Comparison of ENCODE assay signal across 17 cellular contexts in genomic region chr4:172762902-172763301, GRCh38.
DNase-seq lines count a peak whose midpoint lies in the region; ATAC-seq, FAIRE-seq and TF ChIP-seq lines count a peak whose summit lies in the region.
"Had no signal": no experiment of that assay in that cellular context is flagged by ENCODE, and none has a peak within 500 bp of the region (broad histone marks: within the 10 kb centered on the region; RNA-seq: fewer than 3 reads in every experiment).

No MANE protein-coding gene starts in this region.

- peak overlapping the region; percentile 1 for H3K27ac Mint-ChIP-seq in progenitor cell of endocrine pancreas
- H3K27ac Mint-ChIP-seq: CD4-positive, alpha-beta memory T cell; GM23338 had no signal

- no peak overlapping the region for H3K14ac ChIP-seq in H1 (ENCODE audit: insufficient read length)

- no peaks in the 10 kb centered on the region for H3K9me3 ChIP-seq in H1 (ENCODE audit: insufficient read depth in 2 of 2, low read depth in 1 of 2, low read length in 1 of 2)

- no peak overlapping the region for H2AK5ac ChIP-seq in H1 (ENCODE audit: low read depth, low read length)

- no peak overlapping the region for H3K9ac ChIP-seq in H1 (replicated peaks in 1 of 4; ENCODE audit: extremely low read depth in 1 of 4, low read depth in 3 of 4, low read length in 3 of 4)

- H3K4me3 ChIP-seq in H1 (ENCODE audit: extremely low read depth in 1 of 4, insufficient read depth in 2 of 4, low read depth in 3 of 4, low read length in 4 of 4), result no peak overlapping the region
- H3K4me3 ChIP-seq: GM23338 had no signal

- no peak for TF ChIP-seq RAD21 in H1 (IDR thresholded peaks at IDR 0.05 in 1 of 2, conservative IDR thresholded peaks at IDR 0.05 in 1 of 2; ENCODE audit: low read depth in 2 of 2, low read length in 2 of 2)

- POLR2A ChIA-PET in H1 (lab: Charles Lee; ENCODE audit: partially characterized antibody), result no interaction called here

- no peak overlapping the region for H4K5ac ChIP-seq in H1 (ENCODE audit: insufficient read length, low read depth, low read length)

- H2BK120ac ChIP-seq in H1 (replicated peaks; ENCODE audit: low read depth, low read length), result no peak overlapping the region

- no peak overlapping the region for H2BK15ac ChIP-seq in H1 (ENCODE audit: low read length)

- no peak for TF ChIP-seq EP300 in H1 (IDR thresholded peaks at IDR 0.05; ENCODE audit: borderline replicate concordance in 1 of 2, low read depth in 2 of 2, low read length in 2 of 2)

- no peaks in the 10 kb centered on the region for H3K79me1 ChIP-seq in H1 (ENCODE audit: low read depth, low read length)

- peaks cover 0 to 3% (median 0%) of the 10 kb centered on the region in 4 experiments; a peak in 1 of 7 replicates for H3K4me1 ChIP-seq in H1 (replicated peaks in 1 of 4; ENCODE audit: control insufficient read depth in 3 of 4, insufficient read depth in 4 of 4, low read length in 3 of 4)

- no peak overlapping the region for H3K27ac ChIP-seq in H1 (ENCODE audit: low read depth, low read length)

- H3K79me2 ChIP-seq in H1 (ENCODE audit: control insufficient read depth in 1 of 2, insufficient read depth in 2 of 2, low read length in 2 of 2), result no peaks in the 10 kb centered on the region

- no peak overlapping the region for H2AFZ ChIP-seq in H1 (ENCODE audit: low read length)
- H2AFZ ChIP-seq: GM23338 had no signal

- no peak for ATAC-seq in sciatic nerve
- ATAC-seq: GM23338, HCT116 had no signal

- WGBS in H1 (ENCODE audit: extremely low coverage in 1 of 2, insufficient coverage in 1 of 2, insufficient read length in 1 of 2, insufficient replicate concordance in 2 of 2, low coverage in 1 of 2, low lambda C conversion rate in 2 of 2, missing lambda C conversion rate in 1 of 2), 2 experiments, result 91% methylated on average over 4 of the region's 4 CpGs; no CpG with 5 or more reads in 1 of the 2 experiments

- no peak for TF ChIP-seq POLR2A in H1 (IDR thresholded peaks at IDR 0.05; ENCODE audit: control extremely low read depth in 1 of 2, low read depth in 2 of 2, low read length in 2 of 2)

- no peak overlapping the region for H4K91ac ChIP-seq in H1 (replicated peaks; ENCODE audit: insufficient read length, low read length)

- FAIRE-seq in H1 (lab: Jason Lieb, UNC), result no peak
- FAIRE-seq: GM12891, GM18507, H54 had no signal

- no peak overlapping the region for H4K8ac ChIP-seq in H1 (ENCODE audit: extremely low read depth, insufficient read depth, low read length)

- H3K9me3 Mint-ChIP-seq in progenitor cell of endocrine pancreas (ENCODE audit: low read depth), result peaks cover 11% of the 10 kb centered on the region
- H3K9me3 Mint-ChIP-seq: GM23338 had no signal

- no peak overlapping the region for H3K18ac ChIP-seq in H1 (ENCODE audit: extremely low read depth, low read length)

- H2BK12ac ChIP-seq in H1 (ENCODE audit: low read depth, low read length), result no peak overlapping the region

- peak overlapping the region; percentile 78 for H3K4ac ChIP-seq in H1 (replicated peaks; ENCODE audit: insufficient read length, low read depth, low read length)

- no peak overlapping the region for H2BK5ac ChIP-seq in H1 (ENCODE audit: low read depth, low read length)

- no peak overlapping the region for H2BK20ac ChIP-seq in H1 (ENCODE audit: low read length)

- H3K27me3 Mint-ChIP-seq in progenitor cell of endocrine pancreas, result no peaks in the 10 kb centered on the region
- H3K27me3 Mint-ChIP-seq: CD4-positive, alpha-beta memory T cell had no signal

- H3K23me2 ChIP-seq in H1 (ENCODE audit: low read depth, low read length), result no peaks in the 10 kb centered on the region

- TF ChIP-seq CTCF in H1 (IDR thresholded peaks at IDR 0.05; ENCODE audit: control extremely low read depth in 1 of 3, insufficient read depth in 1 of 3, low read depth in 1 of 3, low read length in 3 of 3), result no peak
- TF ChIP-seq CTCF in progenitor cell of endocrine pancreas (IDR thresholded peaks at IDR 0.05; ENCODE audit: unreplicated experiment), result no peak

- H3K4me1 Mint-ChIP-seq in progenitor cell of endocrine pancreas (ENCODE audit: low read depth), result peaks cover 22% of the 10 kb centered on the region
- H3K4me1 Mint-ChIP-seq: CD4-positive, alpha-beta memory T cell had no signal

- DNase-seq in NCI-H69 (lab: John Stamatoyannopoulos, UW), result peak; percentile 2
- no peak for DNase-seq in H1 (ENCODE audit: low read depth in 1 of 2, low spot score in 2 of 2)
- DNase-seq in progenitor cell of endocrine pancreas (ENCODE audit: low spot score, unreplicated experiment), result no peak
- no peak for DNase-seq in stimulated activated CD4-positive, alpha-beta T cell treated with anti-CD3 and anti-CD28 coated beads, Interleukin-12 subunit alpha, Interleukin-12 subunit beta, amount 100 ng/mL, for 4 hours
- DNase-seq in activated naive CD4-positive, alpha-beta T cell treated with anti-CD3 and anti-CD28 coated beads, Interleukin-2, amount 50 U/mL, for 16 hours, result no peak
- no peak for DNase-seq in sciatic nerve (ENCODE audit: low spot score)
- DNase-seq: C1 segment of cervical spinal cord; Calu3; CD4-positive, alpha-beta memory T cell; COR-L47; DMS79; GF-D8 had no signal

- CTCF ChIA-PET in H1 (lab: Charles Lee; ENCODE audit: partially characterized antibody), result no interaction called here

- H3K4me2 ChIP-seq in H1 (ENCODE audit: insufficient read depth in 1 of 2, low read depth in 2 of 2, low read length in 2 of 2), result no peak overlapping the region
- H3K4me2 ChIP-seq: GM23338 had no signal

- H3K4me3 Mint-ChIP-seq in progenitor cell of endocrine pancreas (ENCODE audit: low read depth), result no peak overlapping the region
- H3K4me3 Mint-ChIP-seq: CD4-positive, alpha-beta memory T cell; GM23338 had no signal

- H3K27me3 ChIP-seq in H1 (replicated peaks in 1 of 4; ENCODE audit: control insufficient read depth in 3 of 4, extremely low read depth in 1 of 4, insufficient read depth in 3 of 4, low read length in 3 of 4), result no peaks in the 10 kb centered on the region

- H3K56ac ChIP-seq in H1 (replicated peaks; ENCODE audit: insufficient read length, low read depth, low read length), result no peak overlapping the region

- intact Hi-C loops in sciatic nerve (cut with DNase I), result no loop called here

- H3K23ac ChIP-seq in H1 (ENCODE audit: insufficient read length), result no peak overlapping the region

- H3K36me3 Mint-ChIP-seq in progenitor cell of endocrine pancreas (ENCODE audit: insufficient read depth), result peaks cover 1% of the 10 kb centered on the region
- H3K36me3 Mint-ChIP-seq: CD4-positive, alpha-beta memory T cell had no signal

- H4K20me1 ChIP-seq in H1 (replicated peaks in 1 of 2; ENCODE audit: control insufficient read depth in 1 of 2, insufficient read depth in 2 of 2, low read length in 2 of 2), result no peaks in the 10 kb centered on the region

- no peaks in the 10 kb centered on the region for H3K36me3 ChIP-seq in H1 (ENCODE audit: control insufficient read depth in 2 of 4, insufficient read depth in 4 of 4, low read length in 3 of 4)

TF ChIP-seq in H1, 55 proteins besides CTCF, POLR2A, EP300 and RAD21:
- no peak for TF ChIP-seq RBBP5 (IDR thresholded peaks at IDR 0.05; ENCODE audit: borderline replicate concordance, low read depth, low read length)
- no peak for TF ChIP-seq HDAC2 (IDR thresholded peaks at IDR 0.05; ENCODE audit: borderline replicate concordance in 1 of 2, low read depth in 2 of 2, low read length in 2 of 2)
- no peak for TF ChIP-seq KDM5A (IDR thresholded peaks at IDR 0.05; ENCODE audit: low read length)
- TF ChIP-seq BRCA1 (IDR thresholded peaks at IDR 0.05; ENCODE audit: low read depth, low read length), result no peak
- no peak for TF ChIP-seq E2F6 (IDR thresholded peaks at IDR 0.05)
- no peak for TF ChIP-seq YY1 (IDR thresholded peaks at IDR 0.05; ENCODE audit: low read depth, low read length)
- TF ChIP-seq MAFK (IDR thresholded peaks at IDR 0.05; ENCODE audit: low read depth, low read length), result no peak
- no peak for TF ChIP-seq TBP (IDR thresholded peaks at IDR 0.05; ENCODE audit: low read depth, low read length)
TF ChIP-seq in H1: peak in this region for 0.
